In genomic region chr12:1917172-1918070, GRCh38 we compare ENCODE assay signal across 9 cellular contexts. TPM values are rescaled to one million over a fixed set of nuclear protein-coding genes. Genes with fewer than 3 reads are reported as not detected.
DNase-seq lines count a peak whose midpoint lies in the region; ATAC-seq and TF ChIP-seq lines count a peak whose summit lies in the region.
"Had no signal": no experiment of that assay in that cellular context is flagged by ENCODE, and none has a peak within 500 bp of the region (broad histone marks: within the 10 kb centered on the region; RNA-seq: fewer than 3 reads in every experiment).

No MANE protein-coding gene starts in this region.

- H3K27ac ChIP-seq in CD4-positive, alpha-beta T cell (ENCODE audit: low read depth, low read length), result no peak overlapping the region
- H3K27ac ChIP-seq in Karpas-422 (ENCODE audit: low read length) (no peak overlapping the region), neutrophil (peak overlapping the region; percentile 97)

- H3K27me3 ChIP-seq in CD4-positive, alpha-beta T cell (ENCODE audit: control insufficient read depth, insufficient read depth, low read length), result no peaks in the 10 kb centered on the region
- H3K27me3 ChIP-seq in Karpas-422 (ENCODE audit: low read length) (no peaks in the 10 kb centered on the region), neutrophil (peaks cover 4% of the 10 kb centered on the region)

- H3K4me3 ChIP-seq in Karpas-422 (ENCODE audit: low read length) (no peak overlapping the region), neutrophil (ENCODE audit: low read depth in 1 of 2, low read length in 1 of 2) (peak overlapping the region; percentile 79 to 90)

- H3K9ac ChIP-seq in Karpas-422 (ENCODE audit: low read length), result peak overlapping the region; percentile 50; the same call in 1 of the 2 replicates

- no peaks in the 10 kb centered on the region for H3K79me2 ChIP-seq in Karpas-422 (ENCODE audit: low read length)

- DNase-seq in CD4-positive, alpha-beta T cell, result no peak
- DNase-seq in Karpas-422 (peak; percentile 50), NCI-H1417 treated with DMSO at 0.1 percent for 48 hours (lab: John Stamatoyannopoulos, UW) (no peak), immature natural killer cell (no peak), cortex of kidney (lab: John Stamatoyannopoulos, UW) (no peak)
- no peak for DNase-seq in activated CD4-positive, alpha-beta T cell treated with anti-CD3 and anti-CD28 coated beads for 48 hours
- DNase-seq: EL had no signal

- ATAC-seq in CD4-positive, alpha-beta T cell (ENCODE audit: poor library complexity), result no peak

- no peaks in the 10 kb centered on the region for H3K36me3 ChIP-seq in Karpas-422 (ENCODE audit: insufficient read depth, low read length)
- H3K36me3 ChIP-seq in neutrophil, result peaks cover 9% of the 10 kb centered on the region

- H3K9me2 ChIP-seq in Karpas-422 (replicated peaks; ENCODE audit: insufficient read depth, low read length), result no peaks in the 10 kb centered on the region

- no peaks in the 10 kb centered on the region for H4K20me1 ChIP-seq in Karpas-422 (ENCODE audit: insufficient read depth, low read depth, low read length)

- H3K4me1 ChIP-seq in Karpas-422 (ENCODE audit: low read length), result peaks cover 33% of the 10 kb centered on the region
- peaks cover 36 to 39% of the 10 kb centered on the region in 2 experiments for H3K4me1 ChIP-seq in neutrophil (ENCODE audit: control insufficient read depth in 1 of 2, insufficient read depth in 1 of 2, low read depth in 1 of 2, low read length in 1 of 2)

- CTCF ChIA-PET in CD4-positive, alpha-beta T cell (lab: Charles Lee), result no interaction called here

- peaks cover 32% of the 10 kb centered on the region for H3K4me1 Mint-ChIP-seq in CD4-positive, alpha-beta T cell (ENCODE audit: low read depth)
- H3K4me1 Mint-ChIP-seq in dendritic cell treated with granulocyte-macrophage colony-stimulating factor and Interleukin-4, amounts not matched to agents 40 ng/mL and 50 ng/mL, for 4 days (ENCODE audit: low read depth), result peaks cover 55% of the 10 kb centered on the region
- H3K4me1 Mint-ChIP-seq in immature natural killer cell, result peaks cover 12 to 19% of the 10 kb centered on the region in 2 donors

- intact Hi-C loops in CD4-positive, alpha-beta T cell (cut with DNase I, micrococcal nuclease), result no loop called here
- intact Hi-C loops in dendritic cell treated with granulocyte-macrophage colony-stimulating factor and Interleukin-4, amounts not matched to agents 40 ng/mL and 50 ng/mL, for 4 days (cut with micrococcal nuclease), result loop anchor here (5.0 kb wide), 1 partner anchor 105 kb away; no protein-coding TSS in a partner anchor

- no peaks in the 10 kb centered on the region for H3K36me3 Mint-ChIP-seq in CD4-positive, alpha-beta T cell (ENCODE audit: low read depth)
- H3K36me3 Mint-ChIP-seq in dendritic cell treated with granulocyte-macrophage colony-stimulating factor and Interleukin-4, amounts not matched to agents 40 ng/mL and 50 ng/mL, for 4 days (ENCODE audit: low read depth), result peaks cover 13% of the 10 kb centered on the region
- H3K36me3 Mint-ChIP-seq in immature natural killer cell, result no peaks in the 10 kb centered on the region

- H3K27ac Mint-ChIP-seq in CD4-positive, alpha-beta T cell, result no peak overlapping the region
- peak overlapping the region; percentile 94 for H3K27ac Mint-ChIP-seq in dendritic cell treated with granulocyte-macrophage colony-stimulating factor and Interleukin-4, amounts not matched to agents 40 ng/mL and 50 ng/mL, for 4 days
- H3K27ac Mint-ChIP-seq in immature natural killer cell, result no peak overlapping the region

- POLR2A ChIA-PET in CD4-positive, alpha-beta T cell (lab: Charles Lee), result no interaction called here

- no peaks in the 10 kb centered on the region for H3K9me3 Mint-ChIP-seq in CD4-positive, alpha-beta T cell
- no peaks in the 10 kb centered on the region for H3K9me3 Mint-ChIP-seq in dendritic cell treated with granulocyte-macrophage colony-stimulating factor and Interleukin-4, amounts not matched to agents 40 ng/mL and 50 ng/mL, for 4 days
- H3K9me3 Mint-ChIP-seq in immature natural killer cell, result no peaks in the 10 kb centered on the region

- H3K27me3 Mint-ChIP-seq in CD4-positive, alpha-beta T cell, result peaks cover 18% of the 10 kb centered on the region
- H3K27me3 Mint-ChIP-seq in dendritic cell treated with granulocyte-macrophage colony-stimulating factor and Interleukin-4, amounts not matched to agents 40 ng/mL and 50 ng/mL, for 4 days, result peaks cover 10% of the 10 kb centered on the region
- H3K27me3 Mint-ChIP-seq in immature natural killer cell (ENCODE audit: low read depth in 3 of 3), result peaks cover 3 to 10% (median 5%) of the 10 kb centered on the region in 3 donors

- H3K4me3 Mint-ChIP-seq in CD4-positive, alpha-beta T cell, result peak overlapping the region; percentile 6
- H3K4me3 Mint-ChIP-seq in dendritic cell treated with granulocyte-macrophage colony-stimulating factor and Interleukin-4, amounts not matched to agents 40 ng/mL and 50 ng/mL, for 4 days, result peak overlapping the region; percentile 90
- H3K4me3 Mint-ChIP-seq in immature natural killer cell, result peak overlapping the region in 2 of 5 donors; percentile 38 to 63

- no peak overlapping the region; the same call in 1 of the 2 replicates for H2AFZ ChIP-seq in Karpas-422 (ENCODE audit: low read length)

- peak overlapping the region; percentile 27 for H3K4me2 ChIP-seq in Karpas-422 (ENCODE audit: low read depth, low read length, poor library complexity, severe bottlenecking)

- no peaks in the 10 kb centered on the region for H3K9me3 ChIP-seq in CD4-positive, alpha-beta T cell (ENCODE audit: control insufficient read depth, low read length)
- H3K9me3 ChIP-seq in Karpas-422 (ENCODE audit: low read length) (no peaks in the 10 kb centered on the region), neutrophil (no peaks in the 10 kb centered on the region)

- no peak for TF ChIP-seq CTCF in CD4-positive, alpha-beta T cell (IDR thresholded peaks at IDR 0.05)
- no peak for TF ChIP-seq CTCF in neutrophil (IDR thresholded peaks at IDR 0.05)

RNA-seq across cellular contexts. Expression of gene CACNA2D4, which starts 1.0 kb away (rescaled TPM):
- 10 to 100 TPM; 10.5 to 11.3 TPM for total RNA-seq in CD4-positive, alpha-beta T cell
- 0.22 and 0.37 TPM in 2 replicates for total RNA-seq in Karpas-422 (2014; rRNA removed; shearing (Covaris generic); ENCODE audit: low replicate concordance)
- 10 to 100 TPM in 1 of 3 donors, 1 to 10 TPM in 2; 9.1 to 20.0 (median 9.6) TPM for polyA plus RNA-seq in immature natural killer cell
